Comparison of ENCODE assay signal across 31 cellular contexts in genomic region chr3:24240306-24240705, GRCh38.
"Had no signal": no experiment of that assay in that cellular context is flagged by ENCODE, and none has a peak within 500 bp of the region (broad histone marks: within the 10 kb centered on the region; RNA-seq: fewer than 3 reads in every experiment).

No MANE protein-coding gene starts in this region.

- H3K27me3 ChIP-seq: body of pancreas, esophagus squamous epithelium had no signal

- H3K4me1 Mint-ChIP-seq: activated CD4-positive, alpha-beta T cell treated with anti-CD3 and anti-CD28 coated beads, Interleukin-2, amount 10 ng/mL, durations not matched to agents 24 days and 14 days; activated naive CD4-positive, alpha-beta T cell treated with anti-CD3 and anti-CD28 coated beads, Interleukin-2, amount 10 ng/mL, durations not matched to agents 7 days and 5 days; activated naive CD8-positive, alpha-beta T cell treated with anti-CD3 and anti-CD28 coated beads, Interleukin-2, amount 10 ng/mL, durations not matched to agents 7 days and 5 days had no signal

- H3K36me3 Mint-ChIP-seq: activated CD4-positive, alpha-beta memory T cell treated with anti-CD3 and anti-CD28 coated beads for 36 hours; activated CD8-positive, alpha-beta memory T cell treated with anti-CD3 and anti-CD28 coated beads, Interleukin-2, amount 10 ng/mL, durations not matched to agents 7 days and 5 days; activated naive CD4-positive, alpha-beta T cell treated with anti-CD3 and anti-CD28 coated beads, Interleukin-2, amount 10 ng/mL, durations not matched to agents 7 days and 5 days; activated naive CD4-positive, alpha-beta T cell treated with anti-CD3 and anti-CD28 coated beads, Interleukin-2, amount 50 U/mL, for 72 hours; activated naive CD8-positive, alpha-beta T cell treated with anti-CD3 and anti-CD28 coated beads, Interleukin-2, amount 10 ng/mL, durations not matched to agents 7 days and 5 days had no signal

- H3K4me3 Mint-ChIP-seq: activated CD4-positive, alpha-beta memory T cell treated with anti-CD3 and anti-CD28 coated beads for 36 hours; activated CD4-positive, alpha-beta T cell treated with anti-CD3 and anti-CD28 coated beads for 36 hours; activated CD4-positive, alpha-beta T cell treated with anti-CD3 and anti-CD28 coated beads, Interleukin-2, amount 10 ng/mL, durations not matched to agents 24 days and 14 days; activated CD8-positive, alpha-beta memory T cell treated with anti-CD3 and anti-CD28 coated beads, Interleukin-2, amount 10 ng/mL, durations not matched to agents 7 days and 5 days; activated CD8-positive, alpha-beta T cell treated with anti-CD3 and anti-CD28 coated beads, Interleukin-2, amount 10 ng/mL, durations not matched to agents 7 days and 5 days; activated naive CD4-positive, alpha-beta T cell treated with anti-CD3 and anti-CD28 coated beads, Interleukin-2, amount 10 ng/mL, durations not matched to agents 7 days and 5 days; activated naive CD8-positive, alpha-beta T cell treated with anti-CD3 and anti-CD28 coated beads, Interleukin-2, amount 10 ng/mL, durations not matched to agents 7 days and 5 days; activated T-helper 1 cell treated with anti-CD3 and anti-CD28 coated beads, Interleukin-12 subunit alpha, Interleukin-12 subunit beta, Interleukin-2, Interleukin-4 antibody, amounts not matched to agents 30 ng/mL and 10 ng/mL and 1 ng/mL, durations not matched to agents 14 hours and 24 hours and 36 hours; effector memory CD8-positive, alpha-beta T cell; T-helper 17 cell; T-helper 2 cell treated with Interferon-gamma antibody and Interleukin-4, amounts not matched to agents 5 μg/mL and 100 μg/mL, for 36 hours had no signal

- ATAC-seq: activated CD4-positive, alpha-beta T cell treated with anti-CD3 and anti-CD28 coated beads for 36 hours; activated CD8-positive, alpha-beta memory T cell treated with anti-CD3 and anti-CD28 coated beads, Interleukin-2, amount 10 ng/mL, durations not matched to agents 7 days and 5 days; activated CD8-positive, alpha-beta T cell treated with anti-CD3 and anti-CD28 coated beads, Interleukin-2, amount 10 ng/mL, durations not matched to agents 7 days and 5 days; activated naive CD4-positive, alpha-beta T cell treated with anti-CD3 and anti-CD28 coated beads, Interleukin-2, amount 50 U/mL, for 72 hours; body of pancreas; effector memory CD8-positive, alpha-beta T cell; T-helper 17 cell had no signal

- H3K27me3 Mint-ChIP-seq: activated CD4-positive, alpha-beta T cell treated with anti-CD3 and anti-CD28 coated beads for 36 hours; activated CD8-positive, alpha-beta memory T cell treated with anti-CD3 and anti-CD28 coated beads, Interleukin-2, amount 10 ng/mL, durations not matched to agents 7 days and 5 days; activated naive CD4-positive, alpha-beta T cell treated with anti-CD3 and anti-CD28 coated beads, Interleukin-2, amount 10 ng/mL, durations not matched to agents 7 days and 5 days had no signal

- H3K27ac ChIP-seq: body of pancreas had no signal

- DNase-seq: activated CD4-positive, alpha-beta memory T cell treated with anti-CD3 and anti-CD28 coated beads for 36 hours; activated CD4-positive, alpha-beta T cell treated with anti-CD3 and anti-CD28 coated beads for 36 hours; activated CD4-positive, alpha-beta T cell treated with anti-CD3 and anti-CD28 coated beads, Interleukin-2, amount 10 ng/mL, durations not matched to agents 24 days and 14 days; activated CD4-positive, CD25-positive, alpha-beta regulatory T cell; activated CD4-positive, CD25-positive, alpha-beta regulatory T cell treated with anti-CD3 and anti-CD28 coated beads, Interleukin-2, amount 50 U/mL, for 72 hours; activated CD8-positive, alpha-beta memory T cell treated with anti-CD3 and anti-CD28 coated beads, Interleukin-2, amount 10 ng/mL, durations not matched to agents 7 days and 5 days; activated CD8-positive, alpha-beta memory T cell treated with anti-CD3 and anti-CD28 coated beads, Interleukin-2, amount 50 U/mL, for 4 hours; activated CD8-positive, alpha-beta T cell treated with anti-CD3 and anti-CD28 coated beads, Interleukin-2, amount 10 ng/mL, durations not matched to agents 7 days and 5 days; activated gamma-delta T cell; activated naive CD4-positive, alpha-beta T cell; activated naive CD4-positive, alpha-beta T cell treated with anti-CD3 and anti-CD28 coated beads, Interleukin-2, amount 10 ng/mL, durations not matched to agents 7 days and 5 days; activated naive CD8-positive, alpha-beta T cell treated with anti-CD3 and anti-CD28 coated beads, Interleukin-2, amount 10 ng/mL, durations not matched to agents 7 days and 5 days; activated T-cell treated with anti-CD3 and anti-CD28 coated beads, Interleukin-2, amount 50 U/mL, for 1 hour; activated T-cell treated with anti-CD3 and anti-CD28 coated beads, Interleukin-2, amount 50 U/mL, for 48 hours; body of pancreas; caudate nucleus; cortex of kidney; dermis blood vessel endothelial cell; effector CD4-positive, alpha-beta T cell; effector memory CD8-positive, alpha-beta T cell; erythroblast; esophagus squamous epithelium; foreskin melanocyte; T-helper 1 cell; T-helper 17 cell; T1000 had no signal

- H3K27ac Mint-ChIP-seq: activated CD4-positive, alpha-beta memory T cell treated with anti-CD3 and anti-CD28 coated beads for 36 hours; activated CD4-positive, alpha-beta T cell treated with anti-CD3 and anti-CD28 coated beads for 36 hours; activated CD4-positive, alpha-beta T cell treated with anti-CD3 and anti-CD28 coated beads, Interleukin-2, amount 10 ng/mL, durations not matched to agents 24 days and 14 days; activated CD8-positive, alpha-beta memory T cell treated with anti-CD3 and anti-CD28 coated beads, Interleukin-2, amount 10 ng/mL, durations not matched to agents 7 days and 5 days; activated CD8-positive, alpha-beta T cell treated with anti-CD3 and anti-CD28 coated beads, Interleukin-2, amount 10 ng/mL, durations not matched to agents 7 days and 5 days; activated naive CD4-positive, alpha-beta T cell treated with anti-CD3 and anti-CD28 coated beads, Interleukin-2, amount 10 ng/mL, durations not matched to agents 7 days and 5 days; activated naive CD4-positive, alpha-beta T cell treated with anti-CD3 and anti-CD28 coated beads, Interleukin-2, amount 50 U/mL, for 72 hours; activated naive CD8-positive, alpha-beta T cell treated with anti-CD3 and anti-CD28 coated beads, Interleukin-2, amount 10 ng/mL, durations not matched to agents 7 days and 5 days; activated T-helper 1 cell treated with anti-CD3 and anti-CD28 coated beads, Interleukin-12 subunit alpha, Interleukin-12 subunit beta, Interleukin-2, Interleukin-4 antibody, amounts not matched to agents 30 ng/mL and 10 ng/mL and 1 ng/mL, durations not matched to agents 14 hours and 24 hours and 36 hours; activated T-helper 2 cell treated with anti-CD3 and anti-CD28 coated beads, Interferon-gamma antibody, Interleukin-2, Interleukin-4, amounts not matched to agents 10 μg/mL and 5 μg/mL and 100 μg/mL, durations not matched to agents 14 hours and 24 hours and 36 hours; effector memory CD8-positive, alpha-beta T cell; T-helper 17 cell; T-helper 2 cell treated with Interferon-gamma antibody and Interleukin-4, amounts not matched to agents 5 μg/mL and 100 μg/mL, for 36 hours had no signal

- H3K9me3 Mint-ChIP-seq: activated CD4-positive, alpha-beta memory T cell treated with anti-CD3 and anti-CD28 coated beads for 36 hours; activated CD4-positive, alpha-beta T cell treated with anti-CD3 and anti-CD28 coated beads, Interleukin-2, amount 10 ng/mL, durations not matched to agents 24 days and 14 days; activated naive CD4-positive, alpha-beta T cell treated with anti-CD3 and anti-CD28 coated beads, Interleukin-2, amount 10 ng/mL, durations not matched to agents 7 days and 5 days; activated naive CD4-positive, alpha-beta T cell treated with anti-CD3 and anti-CD28 coated beads, Interleukin-2, amount 50 U/mL, for 72 hours; activated naive CD8-positive, alpha-beta T cell treated with anti-CD3 and anti-CD28 coated beads, Interleukin-2, amount 10 ng/mL, durations not matched to agents 7 days and 5 days; activated T-helper 1 cell treated with anti-CD3 and anti-CD28 coated beads, Interleukin-12 subunit alpha, Interleukin-12 subunit beta, Interleukin-2, Interleukin-4 antibody, amounts not matched to agents 30 ng/mL and 10 ng/mL and 1 ng/mL, durations not matched to agents 14 hours and 24 hours and 36 hours; activated T-helper 2 cell treated with anti-CD3 and anti-CD28 coated beads, Interferon-gamma antibody, Interleukin-2, Interleukin-4, amounts not matched to agents 10 μg/mL and 5 μg/mL and 100 μg/mL, durations not matched to agents 14 hours and 24 hours and 36 hours; effector memory CD8-positive, alpha-beta T cell; T-helper 2 cell treated with Interferon-gamma antibody and Interleukin-4, amounts not matched to agents 5 μg/mL and 100 μg/mL, for 36 hours had no signal

- H3K36me3 ChIP-seq: esophagus squamous epithelium had no signal

- H3K4me3 ChIP-seq: body of pancreas, esophagus squamous epithelium had no signal

- H3K9me3 ChIP-seq: body of pancreas, esophagus squamous epithelium had no signal

- FAIRE-seq: colon had no signal
